In genomic region chr11:9600651-9601040, GRCh38 we compare ENCODE assay signal across 8 cellular contexts. TPM values are rescaled to one million over a fixed set of nuclear protein-coding genes. Genes with fewer than 3 reads are reported as not detected.
A peak's percentile ranks its signal among the peaks of the same experiment; 100 is the strongest.
DNase-seq lines count a peak whose midpoint lies in the region; ATAC-seq, FAIRE-seq and TF ChIP-seq lines count a peak whose summit lies in the region.

No MANE protein-coding gene starts in this region.

- H3K4me1 ChIP-seq in HepG2 (ENCODE audit: insufficient read depth, low read length) (peaks cover 12% of the 10 kb centered on the region; the same call in 1 of the 2 replicates), right lobe of liver (no peaks in the 10 kb centered on the region)

- H3K36me3 ChIP-seq in HepG2 (replicated peaks in 1 of 2; ENCODE audit: control insufficient read depth in 1 of 2, insufficient read depth in 2 of 2, low read length in 2 of 2) (no peaks in the 10 kb centered on the region), right lobe of liver (no peaks in the 10 kb centered on the region)

- ATAC-seq in HepG2 = peak; percentile 17; the same call in 1 of the 3 replicates
- no peak for ATAC-seq in right lobe of liver
- peak; percentile 65 for ATAC-seq in HG03175 (IDR thresholded peaks at IDR 0.05; ENCODE audit: unreplicated experiment)

- in situ Hi-C loops in HepG2 (cut with HindIII; ENCODE audit: extremely low pct_ligation_motif_present, low pct_unique_long_range_greater_than_20kb) = no loop called here

- no peaks in the 10 kb centered on the region for H3K79me2 ChIP-seq in HepG2 (ENCODE audit: insufficient read depth, low read length)

- H3K4me3 Mint-ChIP-seq in activated T-helper 1 cell treated with anti-CD3 and anti-CD28 coated beads, Interleukin-12 subunit alpha, Interleukin-12 subunit beta, Interleukin-2, Interleukin-4 antibody, amounts not matched to agents 30 ng/mL and 10 ng/mL and 1 ng/mL, durations not matched to agents 14 hours and 24 hours and 36 hours = peak overlapping the region; percentile 71
- H3K4me3 Mint-ChIP-seq in stimulated activated naive CD8-positive, alpha-beta T cell treated with anti-CD3 and anti-CD28 coated beads, Interleukin-15, Interleukin-2, amounts not matched to agents 100 ng/mL and 50 ng/mL, for 24 hours = peak overlapping the region; percentile 79

- H3K27ac ChIP-seq in HepG2 (ENCODE audit: extremely low read length, insufficient read depth, low read length) (no peak overlapping the region), right lobe of liver (no peak overlapping the region)

- no peak overlapping the region for H3K4me3 ChIP-seq in HepG2 (replicated peaks in 1 of 3; ENCODE audit: insufficient read depth in 1 of 3, low read depth in 2 of 3, low read length in 3 of 3)
- no peak overlapping the region for H3K4me3 ChIP-seq in right lobe of liver

- BruUV-seq in HepG2 (replicated peaks; lab: Mats Ljungman, UMichigan) = no TSS peak

- H3K27ac Mint-ChIP-seq in activated T-helper 1 cell treated with anti-CD3 and anti-CD28 coated beads, Interleukin-12 subunit alpha, Interleukin-12 subunit beta, Interleukin-2, Interleukin-4 antibody, amounts not matched to agents 30 ng/mL and 10 ng/mL and 1 ng/mL, durations not matched to agents 14 hours and 24 hours and 36 hours = peak overlapping the region; percentile 90
- H3K27ac Mint-ChIP-seq in stimulated activated naive CD8-positive, alpha-beta T cell treated with anti-CD3 and anti-CD28 coated beads, Interleukin-15, Interleukin-2, amounts not matched to agents 100 ng/mL and 50 ng/mL, for 24 hours = peak overlapping the region; percentile 91

- TF ChIP-seq CTCF in HepG2 (CRISPR knock-in tag; IDR thresholded peaks at IDR 0.05) = no peak
- TF ChIP-seq CTCF in right lobe of liver (IDR thresholded peaks at IDR 0.05) = no peak

- no peaks in the 10 kb centered on the region for H4K20me1 ChIP-seq in HepG2 (ENCODE audit: insufficient read depth, low read length)

- no peak for TF ChIP-seq EP300 in HepG2 (IDR thresholded peaks at IDR 0.05; ENCODE audit: low read depth in 2 of 2, low read length in 2 of 2)
- TF ChIP-seq EP300 in HepG2 (CRISPR knock-in tag; IDR thresholded peaks at IDR 0.05; ENCODE audit: borderline replicate concordance) = no peak

- H3K27me3 ChIP-seq in HepG2 (ENCODE audit: control insufficient read depth in 1 of 2, insufficient read depth in 2 of 2, low read length in 2 of 2) (no peaks in the 10 kb centered on the region), right lobe of liver (no peaks in the 10 kb centered on the region)

- peaks cover 5% of the 10 kb centered on the region for H3K27me3 Mint-ChIP-seq in activated T-helper 1 cell treated with anti-CD3 and anti-CD28 coated beads, Interleukin-12 subunit alpha, Interleukin-12 subunit beta, Interleukin-2, Interleukin-4 antibody, amounts not matched to agents 30 ng/mL and 10 ng/mL and 1 ng/mL, durations not matched to agents 14 hours and 24 hours and 36 hours (ENCODE audit: insufficient read depth)
- H3K27me3 Mint-ChIP-seq in stimulated activated naive CD8-positive, alpha-beta T cell treated with anti-CD3 and anti-CD28 coated beads, Interleukin-15, Interleukin-2, amounts not matched to agents 100 ng/mL and 50 ng/mL, for 24 hours = no peaks in the 10 kb centered on the region

- CTCF ChIA-PET in HepG2 (lab: Yijun Ruan, JAX; ENCODE audit: low intra/inter-chr PET ratio, low total read pairs) = no interaction called here

- H3K4me1 Mint-ChIP-seq in activated T-helper 1 cell treated with anti-CD3 and anti-CD28 coated beads, Interleukin-12 subunit alpha, Interleukin-12 subunit beta, Interleukin-2, Interleukin-4 antibody, amounts not matched to agents 30 ng/mL and 10 ng/mL and 1 ng/mL, durations not matched to agents 14 hours and 24 hours and 36 hours (ENCODE audit: low read depth) = peaks cover 34% of the 10 kb centered on the region
- peaks cover 35% of the 10 kb centered on the region for H3K4me1 Mint-ChIP-seq in stimulated activated naive CD8-positive, alpha-beta T cell treated with anti-CD3 and anti-CD28 coated beads, Interleukin-15, Interleukin-2, amounts not matched to agents 100 ng/mL and 50 ng/mL, for 24 hours (ENCODE audit: low read depth)

- TF ChIP-seq RAD21 in HepG2 (CRISPR knock-in tag; IDR thresholded peaks at IDR 0.05) = no peak

- POLR2A ChIA-PET in HepG2 (lab: Yijun Ruan, JAX) = interaction anchor here (1.1 to 1.8 kb wide), 4 partner anchors 13 to 140 kb away, joined by 3 to 7 read pairs (median 4); partner anchors contain the start of genes WEE1 and ZNF143

- H3K4me2 ChIP-seq in HepG2 (ENCODE audit: low read depth, low read length) = peak overlapping the region; percentile 61; the same call in 1 of the 2 replicates

- no peak overlapping the region for H2AFZ ChIP-seq in HepG2 (ENCODE audit: low read length)

- no peak for TF ChIP-seq POLR2A in HepG2 (IDR thresholded peaks at IDR 0.05; ENCODE audit: insufficient read depth in 1 of 2, low read depth in 2 of 2, low read length in 2 of 2)
- no peak for TF ChIP-seq POLR2A in right lobe of liver (IDR thresholded peaks at IDR 0.05)

- no peak for FAIRE-seq in HepG2 (lab: Jason Lieb, UNC)

- no peak overlapping the region for H3K9ac ChIP-seq in HepG2 (ENCODE audit: insufficient read depth, low read depth, low read length)

- WGBS in HepG2 (ENCODE audit: low lambda C conversion rate) = 64% methylated on average over 4 of the region's 4 CpGs
- 91% methylated on average over 4 of the region's 4 CpGs for WGBS in right lobe of liver (ENCODE audit: insufficient coverage, low coverage, low lambda C conversion rate, missing lambda C conversion rate)

- intact Hi-C loops in HepG2 (cut with micrococcal nuclease; ENCODE audit: unreplicated experiment) = no loop called here
- intact Hi-C loops in right lobe of liver (cut with DNase I) = no loop called here
- intact Hi-C loops in activated T-helper 1 cell treated with anti-CD3 and anti-CD28 coated beads, Interleukin-12 subunit alpha, Interleukin-12 subunit beta, Interleukin-2, Interleukin-4 antibody, amounts not matched to agents 30 ng/mL and 10 ng/mL and 1 ng/mL, durations not matched to agents 14 hours and 24 hours and 36 hours (cut with micrococcal nuclease) = loop anchor here (1.0 to 5.0 kb wide), 7 partner anchors 13 to 390 kb away; partner anchors contain the start of gene WEE1

- no peaks in the 10 kb centered on the region for H3K9me3 Mint-ChIP-seq in activated T-helper 1 cell treated with anti-CD3 and anti-CD28 coated beads, Interleukin-12 subunit alpha, Interleukin-12 subunit beta, Interleukin-2, Interleukin-4 antibody, amounts not matched to agents 30 ng/mL and 10 ng/mL and 1 ng/mL, durations not matched to agents 14 hours and 24 hours and 36 hours
- H3K9me3 Mint-ChIP-seq in stimulated activated naive CD8-positive, alpha-beta T cell treated with anti-CD3 and anti-CD28 coated beads, Interleukin-15, Interleukin-2, amounts not matched to agents 100 ng/mL and 50 ng/mL, for 24 hours = no peaks in the 10 kb centered on the region

- H3K36me3 Mint-ChIP-seq in activated T-helper 1 cell treated with anti-CD3 and anti-CD28 coated beads, Interleukin-12 subunit alpha, Interleukin-12 subunit beta, Interleukin-2, Interleukin-4 antibody, amounts not matched to agents 30 ng/mL and 10 ng/mL and 1 ng/mL, durations not matched to agents 14 hours and 24 hours and 36 hours (ENCODE audit: low read depth) = no peaks in the 10 kb centered on the region
- H3K36me3 Mint-ChIP-seq in stimulated activated naive CD8-positive, alpha-beta T cell treated with anti-CD3 and anti-CD28 coated beads, Interleukin-15, Interleukin-2, amounts not matched to agents 100 ng/mL and 50 ng/mL, for 24 hours (ENCODE audit: low read depth) = no peaks in the 10 kb centered on the region

- no peak for DNase-seq in HepG2 (ENCODE audit: low spot score)
- no peak for DNase-seq in right lobe of liver
- no peak for DNase-seq in activated T-helper 1 cell treated with anti-CD3 and anti-CD28 coated beads, Interleukin-12 subunit alpha, Interleukin-12 subunit beta, Interleukin-2, Interleukin-4 antibody, amounts not matched to agents 30 ng/mL and 10 ng/mL and 1 ng/mL, durations not matched to agents 14 hours and 24 hours and 36 hours (ENCODE audit: low spot score)
- DNase-seq in NCI-H2227 treated with DMSO at 0.1 percent for 48 hours (lab: John Stamatoyannopoulos, UW) = no peak
- DNase-seq in ecto neural progenitor cell (ENCODE audit: low spot score) = no peak
- no peak for DNase-seq in NCI-H510A treated with DMSO at 0.1 percent for 48 hours (lab: John Stamatoyannopoulos, UW)

- H3K9me3 ChIP-seq in HepG2 (ENCODE audit: low read length) (no peaks in the 10 kb centered on the region), right lobe of liver (no peaks in the 10 kb centered on the region)

TF ChIP-seq in HepG2, 621 proteins besides CTCF, POLR2A, EP300 and RAD21 (continues in another document):
- TF ChIP-seq ZNF572 (CRISPR knock-in tag; IDR thresholded peaks at IDR 0.05) = no peak
- TF ChIP-seq ZNF790 (CRISPR knock-in tag; IDR thresholded peaks at IDR 0.05; ENCODE audit: borderline replicate concordance) = no peak

RNA-seq across cellular contexts. Expression of gene WEE1, which starts 27.2 kb away (rescaled TPM):
- total RNA-seq in HepG2 (2016; rRNA removed; fragmentation: Illumina TruSeq; extraction: Trizol) (63.7 and 71.7 TPM in 2 replicates), right lobe of liver (10 to 100 TPM; 11.1 to 34.0 (median 19.5) TPM)
- total RNA-seq in HepG2 (2016; cell fraction: cytosol; rRNA removed; fragmentation: Illumina TruSeq; extraction: Trizol; ENCODE audit: low read depth) = 5.3 and 8.1 TPM in 2 replicates
- 59.2 and 62.0 TPM in 2 replicates for total RNA-seq in HepG2 (2016; cell fraction: insoluble cytoplasmic fraction; rRNA removed; fragmentation: Illumina TruSeq; extraction: Trizol)
- 16.3 and 20.1 TPM in 2 replicates for total RNA-seq in HepG2 (2016; cell fraction: membrane; rRNA removed; fragmentation: Illumina TruSeq; extraction: Trizol)
- total RNA-seq in HepG2 (2016; cell fraction: nucleus; rRNA removed; fragmentation: Illumina TruSeq; extraction: Trizol) = 55.9 and 59.7 TPM in 2 replicates
- 24.2 and 31.4 TPM in 2 replicates for polyA plus RNA-seq in HepG2 (2011; rRNA removed)
- 9.9 and 15.9 TPM in 2 replicates for polyA plus RNA-seq in HepG2 (2011; cell fraction: cytosol; rRNA removed)
- 19.4 and 21.7 TPM in 2 replicates for polyA plus RNA-seq in HepG2 (2011; cell fraction: nucleus; rRNA removed)
- polyA plus RNA-seq in HepG2 (2012) = 34.3 and 43.6 TPM in 2 replicates
- 1.5 and 1.7 TPM in 2 replicates for polyA plus RNA-seq in HepG2 (2016; cell fraction: cytosol; fragmentation: Illumina TruSeq; extraction: Trizol; ENCODE audit: low read depth)
- 55.1 and 60.7 TPM in 2 replicates for polyA plus RNA-seq in HepG2 (2016; cell fraction: insoluble cytoplasmic fraction; fragmentation: Illumina TruSeq; extraction: Trizol; ENCODE audit: low read depth)
- polyA plus RNA-seq in HepG2 (2016; cell fraction: membrane; fragmentation: Illumina TruSeq; extraction: Trizol; ENCODE audit: low read depth) = 5.2 and 6.5 TPM in 2 replicates
- polyA plus RNA-seq in HepG2 (2016; cell fraction: nucleus; fragmentation: Illumina TruSeq; extraction: Trizol; ENCODE audit: insufficient read depth, low read depth) = 61.4 and 70.9 TPM in 2 replicates
- 13.9 and 26.9 TPM in 2 replicates for polyA minus RNA-seq in HepG2 (2011; rRNA and poly(A)+ RNA removed; ENCODE audit: low replicate concordance)
- polyA minus RNA-seq in HepG2 (2011; cell fraction: cytosol; rRNA and poly(A)+ RNA removed) = 20.9 and 21.9 TPM in 2 replicates
- polyA minus RNA-seq in HepG2 (2011; cell fraction: nucleus; rRNA and poly(A)+ RNA removed) = 77.1 and 85.4 TPM in 2 replicates
- total RNA-seq in activated T-helper 1 cell treated with anti-CD3 and anti-CD28 coated beads, Interleukin-12 subunit alpha, Interleukin-12 subunit beta, Interleukin-2, Interleukin-4 antibody, amounts not matched to agents 30 ng/mL and 10 ng/mL and 1 ng/mL, durations not matched to agents 14 hours and 24 hours and 36 hours = 51.4 and 54.2 TPM in 2 replicates

Comparison
In these comparisons a context has a peak if more than half of its experiments do, and no peak if none do; other contexts are left out.
1. ATAC-seq: peak in HepG2 (single experiment) and HG03175 (single experiment); none in right lobe of liver (0 of 4).